ENCODE assay signal across 33 cellular contexts in the genomic region with DNA sequence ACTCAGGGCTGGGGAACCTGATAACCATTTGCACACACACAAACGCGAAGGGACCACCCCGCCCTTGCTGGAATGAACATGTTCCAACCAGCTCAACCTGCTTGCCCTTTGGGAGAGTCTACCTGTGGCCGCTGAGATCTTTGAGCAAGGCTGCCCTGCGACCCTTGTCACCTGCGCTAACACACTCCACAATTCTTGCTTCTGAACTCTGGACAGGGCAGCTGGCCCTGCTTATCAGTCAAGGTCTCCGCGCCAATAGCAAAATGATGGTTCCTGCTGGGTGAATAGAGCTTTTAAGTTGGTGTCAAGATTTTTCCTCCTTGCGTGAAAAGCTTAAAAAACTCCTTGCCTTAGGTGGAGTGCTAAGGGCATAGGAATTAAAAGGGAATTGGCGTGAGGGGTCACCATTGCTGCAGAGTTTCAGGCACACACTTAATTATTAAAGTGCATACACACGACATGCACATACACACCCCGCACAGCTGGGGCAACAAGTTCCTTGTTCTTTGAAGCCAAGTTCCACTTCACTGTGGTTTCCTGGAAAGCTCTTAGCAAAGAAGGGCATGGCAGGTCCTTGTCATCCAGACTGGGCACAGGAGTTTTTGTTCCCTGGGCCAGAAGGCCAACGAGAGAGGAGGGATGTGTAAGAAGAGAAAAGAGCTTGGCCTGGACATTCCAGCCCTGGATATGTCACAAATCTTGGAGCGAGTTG.
DNase-seq lines count a peak whose midpoint lies in the region; ATAC-seq and TF ChIP-seq lines count a peak whose summit lies in the region.
"Had no signal": no experiment of that assay in that cellular context is flagged by ENCODE, and none has a peak within 500 bp of the region (broad histone marks: within the 10 kb centered on the region; RNA-seq: fewer than 3 reads in every experiment).

No MANE protein-coding gene starts in this region.

- WGBS in upper lobe of left lung, 2 donors, result 61 to 72% methylated on average over 14 of the region's 14 CpGs

- no peak overlapping the region for H3K27ac ChIP-seq in upper lobe of left lung
- H3K27ac ChIP-seq: 22Rv1, brain microvascular endothelial cell, C4-2B, epithelial cell of prostate, KMS-11, neutrophil, right lobe of liver, stomach, thyroid gland had no signal

- TF ChIP-seq EP300 in upper lobe of left lung (IDR thresholded peaks at IDR 0.05), result no peak

- DNase-seq in DMS53 (lab: John Stamatoyannopoulos, UW) (peak; percentile 15), DMS53 treated with DMSO at 0.1 percent for 48 hours (lab: John Stamatoyannopoulos, UW; ENCODE audit: unreplicated experiment) (no peak), OCI-M1 (lab: John Stamatoyannopoulos, UW) (peak; percentile 24), islet precursor cell (peak; percentile 25), upper lobe of left lung (peak in 1 of 2 donors; percentile 64), GM03348 (ENCODE audit: low spot score) (no peak), NCI-H1694 (lab: John Stamatoyannopoulos, UW) (no peak), NCI-H345 treated with DMSO at 0.1 percent for 48 hours (lab: John Stamatoyannopoulos, UW; ENCODE audit: unreplicated experiment) (no peak)
- DNase-seq: activated CD4-positive, alpha-beta T cell treated with anti-CD3 and anti-CD28 coated beads for 36 hours; activated CD8-positive, alpha-beta T cell treated with anti-CD3 and anti-CD28 coated beads for 36 hours; activated naive CD4-positive, alpha-beta T cell treated with anti-CD3 and anti-CD28 coated beads, Interleukin-2, amount 50 U/mL, for 16 hours; amniotic stem cell; brain microvascular endothelial cell; H7; hypothalamus; left colon; mesendoderm; MM.1S; NCI-H1436; NCI-H2081 treated with DMSO at 0.1 percent for 48 hours; NCI-H2227 treated with DMSO at 0.1 percent for 48 hours; NCI-H526 treated with DMSO at 0.1 percent for 48 hours; SHP77; stimulated activated CD4-positive, alpha-beta T cell treated with anti-CD3 and anti-CD28 coated beads, Interleukin-12 subunit alpha, Interleukin-12 subunit beta, amount 100 ng/mL, for 4 hours; stimulated activated CD4-positive, alpha-beta T cell treated with anti-CD3 and anti-CD28 coated beads, Interleukin-2, amount 100 ng/mL, for 48 hours; stomach; thyroid gland had no signal

- TF ChIP-seq CTCF in upper lobe of left lung (IDR thresholded peaks at IDR 0.05), result no peak

- no peaks in the 10 kb centered on the region for H3K9me3 ChIP-seq in upper lobe of left lung
- H3K9me3 ChIP-seq: neutrophil, right lobe of liver, stomach, thyroid gland had no signal

- no peaks in the 10 kb centered on the region for H3K36me3 ChIP-seq in upper lobe of left lung
- H3K36me3 ChIP-seq: brain microvascular endothelial cell, neutrophil, right lobe of liver, stomach, thyroid gland had no signal

- peak; percentile 79 to 87 for ATAC-seq in upper lobe of left lung (ENCODE audit: low FRiP score in 2 of 2)
- ATAC-seq: activated CD4-positive, alpha-beta T cell treated with anti-CD3 and anti-CD28 coated beads for 36 hours; activated CD8-positive, alpha-beta T cell treated with anti-CD3 and anti-CD28 coated beads for 36 hours; left colon; right lobe of liver had no signal

- TF ChIP-seq POLR2A in upper lobe of left lung (IDR thresholded peaks at IDR 0.05), result no peak

- no peaks in the 10 kb centered on the region for H3K27me3 ChIP-seq in upper lobe of left lung
- H3K27me3 ChIP-seq: brain microvascular endothelial cell, right lobe of liver, thyroid gland had no signal

- peaks cover 0 to 24% (median 9%) of the 10 kb centered on the region in 4 donors for H3K4me1 ChIP-seq in upper lobe of left lung
- H3K4me1 ChIP-seq: right lobe of liver, stomach, thyroid gland had no signal

- H3K4me3 ChIP-seq in upper lobe of left lung, result no peak overlapping the region
- H3K4me3 ChIP-seq: right lobe of liver, stomach, thyroid gland had no signal

Comparison
In these comparisons a context has a peak if more than half of its experiments do, and no peak if none do; other contexts are left out.
1. DNase-seq: peak in DMS53 (single experiment), OCI-M1 (single experiment) and islet precursor cell (single experiment); none in DMS53 treated with DMSO at 0.1 percent for 48 hours (single experiment), GM03348 (single experiment), NCI-H1694 (single experiment) and NCI-H345 treated with DMSO at 0.1 percent for 48 hours (single experiment).